Comparison of ENCODE assay signal across 1 cellular context in the genomic region with DNA sequence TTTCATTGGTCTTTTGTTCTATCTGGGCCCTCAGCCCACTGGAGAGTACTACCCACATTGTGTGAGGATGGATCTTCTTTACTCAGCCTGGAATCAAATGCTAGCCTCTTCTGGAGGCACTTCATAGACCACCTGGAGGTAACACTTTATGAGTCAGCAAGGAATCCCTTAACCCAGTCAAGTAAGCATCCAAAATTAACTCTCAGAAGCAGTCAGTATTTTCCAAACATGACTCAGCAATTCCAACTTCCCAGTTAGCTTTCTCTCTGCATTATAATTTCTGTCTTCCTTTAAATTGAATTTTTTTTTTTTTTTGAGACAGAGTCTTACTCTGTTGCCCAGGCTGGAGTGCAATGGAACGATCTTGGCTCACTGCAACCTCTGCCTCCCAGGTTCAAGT.
TF ChIP-seq lines count a peak whose summit lies in the region.

No MANE protein-coding gene starts in this region.

TF ChIP-seq in endothelial cell of umbilical vein, 7 proteins besides CTCF, POLR2A, EP300 and RAD21 (continued from another document):
- TF ChIP-seq, protein P1, sequence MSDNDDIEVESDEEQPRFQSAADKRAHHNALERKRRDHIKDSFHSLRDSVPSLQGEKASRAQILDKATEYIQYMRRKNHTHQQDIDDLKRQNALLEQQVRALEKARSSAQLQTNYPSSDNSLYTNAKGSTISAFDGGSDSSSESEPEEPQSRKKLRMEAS (IDR thresholded peaks at IDR 0.05; ENCODE audit: insufficient read depth, insufficient read length), result no peak
- TF ChIP-seq GATA2 (IDR thresholded peaks at IDR 0.05; ENCODE audit: insufficient read depth, insufficient read length, low read depth, low read length) (no peak), MYC (IDR thresholded peaks at IDR 0.05; ENCODE audit: low read depth, low read length) (no peak), EZH2 (IDR thresholded peaks at IDR 0.05; ENCODE audit: borderline replicate concordance, low read depth, low read length, severe bottlenecking) (no peak)
